ENCODE assay signal across 8 cellular contexts in the genomic region with DNA sequence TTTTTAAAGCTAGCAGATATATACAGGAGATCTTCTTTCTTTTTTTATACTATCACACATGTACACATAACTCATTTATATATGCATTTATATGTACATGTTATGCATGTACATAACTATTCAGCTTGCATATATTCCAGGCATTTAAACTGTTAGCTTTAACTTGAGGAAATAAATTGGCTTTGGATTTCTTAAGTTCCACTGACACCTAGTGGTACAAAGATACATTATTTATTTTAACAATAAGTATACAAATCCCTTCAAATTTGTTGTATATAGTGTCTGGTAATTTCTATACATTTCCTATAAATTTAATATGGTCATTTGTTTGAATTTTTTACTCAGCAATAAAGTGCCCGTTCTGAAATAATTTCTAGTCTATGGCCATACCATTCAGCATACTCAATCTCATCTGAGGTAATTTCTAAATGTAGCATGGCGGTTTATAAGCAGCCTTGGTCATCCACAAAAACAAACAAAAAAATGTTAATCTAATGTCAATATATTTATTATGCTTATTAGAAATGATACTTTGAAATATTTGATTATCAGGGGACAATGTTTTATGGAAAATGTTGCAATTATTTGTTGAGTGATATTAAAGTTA. TPM values are rescaled to one million over a fixed set of nuclear protein-coding genes. Genes with fewer than 3 reads are reported as not detected.
DNase-seq lines count a peak whose midpoint lies in the region; ATAC-seq and TF ChIP-seq lines count a peak whose summit lies in the region.

No MANE protein-coding gene starts in this region.

- peaks cover 4% of the 10 kb centered on the region; the same call in 1 of the 2 replicates for H3K79me2 ChIP-seq in SK-N-SH (ENCODE audit: insufficient read depth)

- H3F3A ChIP-seq in SK-N-SH (replicated peaks; ENCODE audit: insufficient read depth) = peaks cover 13% of the 10 kb centered on the region

- H3K27ac ChIP-seq in SK-N-SH (ENCODE audit: low read depth in 2 of 2, low read length in 1 of 2) = no peak overlapping the region
- no peak overlapping the region for H3K27ac ChIP-seq in tibial artery

- H3K4me1 ChIP-seq in SK-N-SH (ENCODE audit: control insufficient read depth in 1 of 2, insufficient read depth in 2 of 2, low read depth in 1 of 2, low read length in 1 of 2) (no peaks in the 10 kb centered on the region), tibial artery (no peaks in the 10 kb centered on the region)

- DNase-seq in SIG-M5 treated with dmso at 0.1 percent for 504 hours (lab: John Stamatoyannopoulos, UW; ENCODE audit: unreplicated experiment) = peak; percentile 28
- DNase-seq in SIG-M5 (lab: John Stamatoyannopoulos, UW) = no peak
- no peak for DNase-seq in SK-N-SH
- peak; percentile 11 for DNase-seq in germinal center (ENCODE audit: low spot score)
- DNase-seq in tibial artery = no peak
- DNase-seq in HPDE6-E6E7 (ENCODE audit: extremely low spot score) = no peak

- H3K4me3 ChIP-seq in SK-N-SH (ENCODE audit: low read depth in 2 of 2, low read length in 1 of 2) (no peak overlapping the region), tibial artery (no peak overlapping the region)

- no peak overlapping the region for H2AFZ ChIP-seq in SK-N-SH (ENCODE audit: low read depth)

- no peak for TF ChIP-seq EP300 in SK-N-SH (IDR thresholded peaks at IDR 0.05; ENCODE audit: borderline replicate concordance in 1 of 2, low read depth in 1 of 2, low read length in 1 of 2)

- TF ChIP-seq CTCF in SK-N-SH (IDR thresholded peaks at IDR 0.05) (peak; percentile 66), tibial artery (IDR thresholded peaks at IDR 0.05) (peak; percentile 40 to 42)

- H3K9ac ChIP-seq in SK-N-SH = no peak overlapping the region

- H3K9me2 ChIP-seq in SK-N-SH = no peaks in the 10 kb centered on the region

- ATAC-seq in HG02840 (IDR thresholded peaks at IDR 0.05; ENCODE audit: low FRiP score, unreplicated experiment) (no peak), GM18517 (IDR thresholded peaks at IDR 0.05; ENCODE audit: unreplicated experiment) (no peak)

- peak; percentile 66 for TF ChIP-seq RAD21 in SK-N-SH (IDR thresholded peaks at IDR 0.05; ENCODE audit: low read length)

- no peak overlapping the region for H3K4me2 ChIP-seq in SK-N-SH

- H3K36me3 ChIP-seq in SK-N-SH (replicated peaks in 1 of 2; ENCODE audit: control insufficient read depth in 1 of 2, insufficient read depth in 2 of 2, low read length in 1 of 2) (peaks cover 77 to 85% of the 10 kb centered on the region in 2 experiments), tibial artery (peaks cover 64 to 91% (median 76%) of the 10 kb centered on the region in 3 donors)

- POLR2A ChIA-PET in SK-N-SH (lab: Yijun Ruan, JAX) = no interaction called here

- CTCF ChIA-PET in SK-N-SH (lab: Yijun Ruan, JAX) = interaction anchor here (0.5 to 4.4 kb wide), 32 partner anchors 9 to 1470 kb away, joined by 3 to 19 read pairs (median 4); a partner anchor contains a TSS

- WGBS in SK-N-SH (ENCODE audit: low lambda C conversion rate) = 71% methylated on average over 2 of the region's 2 CpGs

- H3K27me3 ChIP-seq in SK-N-SH (ENCODE audit: insufficient read depth) (no peaks in the 10 kb centered on the region), tibial artery (no peaks in the 10 kb centered on the region)

- intact Hi-C loops in tibial artery (cut with DNase I; ENCODE audit: low total_unique reads) = no loop called here

- H4K20me1 ChIP-seq in SK-N-SH (ENCODE audit: insufficient read depth) = no peaks in the 10 kb centered on the region

- H3K9me3 ChIP-seq in SK-N-SH (no peaks in the 10 kb centered on the region), tibial artery (no peaks in the 10 kb centered on the region)

TF ChIP-seq in SK-N-SH, 30 proteins besides CTCF, POLR2A, EP300 and RAD21:
- TF ChIP-seq GABPA (IDR thresholded peaks at IDR 0.05; ENCODE audit: low read depth) = no peak
- TF ChIP-seq TAF1 (IDR thresholded peaks at IDR 0.05; ENCODE audit: borderline replicate concordance, low read depth, low read length) = no peak
- no peak for TF ChIP-seq FOXJ3 (CRISPR knock-in tag; IDR thresholded peaks at IDR 0.05)
- no peak for TF ChIP-seq SIN3A (IDR thresholded peaks at IDR 0.05; ENCODE audit: borderline replicate concordance, low read depth, low read length)
- TF ChIP-seq, protein P1, sequence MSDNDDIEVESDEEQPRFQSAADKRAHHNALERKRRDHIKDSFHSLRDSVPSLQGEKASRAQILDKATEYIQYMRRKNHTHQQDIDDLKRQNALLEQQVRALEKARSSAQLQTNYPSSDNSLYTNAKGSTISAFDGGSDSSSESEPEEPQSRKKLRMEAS (IDR thresholded peaks at IDR 0.05; ENCODE audit: low read depth) = no peak
- no peak for TF ChIP-seq EZH2phosphoT487 (IDR thresholded peaks at IDR 0.05; ENCODE audit: borderline replicate concordance, low read depth)
- no peak for TF ChIP-seq MEF2A (IDR thresholded peaks at IDR 0.05; ENCODE audit: borderline replicate concordance, low read depth)
- TF ChIP-seq, protein P2, sequence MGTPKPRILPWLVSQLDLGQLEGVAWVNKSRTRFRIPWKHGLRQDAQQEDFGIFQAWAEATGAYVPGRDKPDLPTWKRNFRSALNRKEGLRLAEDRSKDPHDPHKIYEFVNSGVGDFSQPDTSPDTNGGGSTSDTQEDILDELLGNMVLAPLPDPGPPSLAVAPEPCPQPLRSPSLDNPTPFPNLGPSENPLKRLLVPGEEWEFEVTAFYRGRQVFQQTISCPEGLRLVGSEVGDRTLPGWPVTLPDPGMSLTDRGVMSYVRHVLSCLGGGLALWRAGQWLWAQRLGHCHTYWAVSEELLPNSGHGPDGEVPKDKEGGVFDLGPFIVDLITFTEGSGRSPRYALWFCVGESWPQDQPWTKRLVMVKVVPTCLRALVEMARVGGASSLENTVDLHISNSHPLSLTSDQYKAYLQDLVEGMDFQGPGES (IDR thresholded peaks at IDR 0.05; ENCODE audit: low read depth, low read length) = no peak
- TF ChIP-seq FOSL2 (IDR thresholded peaks at IDR 0.05; ENCODE audit: borderline replicate concordance, low read depth) = no peak
- TF ChIP-seq, protein P3, sequence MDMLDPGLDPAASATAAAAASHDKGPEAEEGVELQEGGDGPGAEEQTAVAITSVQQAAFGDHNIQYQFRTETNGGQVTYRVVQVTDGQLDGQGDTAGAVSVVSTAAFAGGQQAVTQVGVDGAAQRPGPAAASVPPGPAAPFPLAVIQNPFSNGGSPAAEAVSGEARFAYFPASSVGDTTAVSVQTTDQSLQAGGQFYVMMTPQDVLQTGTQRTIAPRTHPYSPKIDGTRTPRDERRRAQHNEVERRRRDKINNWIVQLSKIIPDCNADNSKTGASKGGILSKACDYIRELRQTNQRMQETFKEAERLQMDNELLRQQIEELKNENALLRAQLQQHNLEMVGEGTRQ (IDR thresholded peaks at IDR 0.05; ENCODE audit: borderline replicate concordance, low read depth, low read length) = no peak

RNA-seq across cellular contexts. Expression of a gene that starts 11.6 kb away (rescaled TPM):
- 12.5 and 20.7 TPM in 2 replicates for polyA plus RNA-seq in SK-N-SH (2012; rRNA removed)
- polyA plus RNA-seq in SK-N-SH (2012; cell fraction: cytosol; rRNA removed) = 14.1 and 15.4 TPM in 2 replicates
- polyA plus RNA-seq in SK-N-SH (2012; cell fraction: nucleus; rRNA removed) = 14.7 and 43.1 TPM in 2 replicates

RNA-seq across cellular contexts. Expression of a gene that starts 11.9 kb away (rescaled TPM):
- polyA plus RNA-seq in SK-N-SH (2012; rRNA removed) = 8.3 and 12.4 TPM in 2 replicates
- polyA plus RNA-seq in SK-N-SH (2012; cell fraction: cytosol; rRNA removed) = 8.6 and 8.7 TPM in 2 replicates
- 20.7 and 21.4 TPM in 2 replicates for polyA plus RNA-seq in SK-N-SH (2012; cell fraction: nucleus; rRNA removed)

Comparison
In these comparisons a context has a peak if more than half of its experiments do, and no peak if none do; other contexts are left out.
1. DNase-seq: peak in SIG-M5 treated with dmso at 0.1 percent for 504 hours (single experiment) and germinal center (single experiment); none in SIG-M5 (single experiment), SK-N-SH (single experiment), tibial artery (0 of 2) and HPDE6-E6E7 (single experiment).